ENCODE assay signal across 8 cellular contexts in genomic region chr16:11742536-11743307, GRCh38. TPM values are rescaled to one million over a fixed set of nuclear protein-coding genes. Genes with fewer than 3 reads are reported as not detected.
DNase-seq lines count a peak whose midpoint lies in the region; ATAC-seq and TF ChIP-seq lines count a peak whose summit lies in the region.

TSS of gene TXNDC11 (minus strand) at chr16:11742857. CDS start at chr16:11742730, 127 bp downstream.

- TF ChIP-seq CTCF in GM10248 (IDR thresholded peaks at IDR 0.05; ENCODE audit: control extremely low read depth, extremely low read depth, low read depth, missing control alignments) (no peak), glutamatergic neuron (IDR thresholded peaks at IDR 0.05; ENCODE audit: partially characterized antibody, unreplicated experiment) (no peak), osteocyte (IDR thresholded peaks at IDR 0.05) (no peak)

- CTCF ChIA-PET in GM10248 (lab: Yijun Ruan, JAX), result interaction anchor here (1.2 to 6.3 kb wide), 7 partner anchors 16 to 778 kb away, joined by 3 to 35 read pairs (median 4); partner anchors contain the start of gene ZC3H7A

- H3K36me3 ChIP-seq in thymus (ENCODE audit: control insufficient read depth, insufficient read depth), result peaks cover 7% of the 10 kb centered on the region

- no peaks in the 10 kb centered on the region for H3K9me3 ChIP-seq in thymus (ENCODE audit: control insufficient read depth)

- peak within 1 kb of the TSS; percentile 95 for H3K4me3 Mint-ChIP-seq in activated naive CD8-positive, alpha-beta T cell treated with anti-CD3 and anti-CD28 coated beads for 36 hours
- peak within 1 kb of the TSS; percentile 96 for H3K4me3 Mint-ChIP-seq in glutamatergic neuron (ENCODE audit: unreplicated experiment)
- peak within 1 kb of the TSS; percentile 95 for H3K4me3 Mint-ChIP-seq in osteocyte (ENCODE audit: unreplicated experiment)

- under 1% methylated on average over 96 of the region's 96 CpGs for WGBS in thymus

- no peaks in the 10 kb centered on the region for H3K27me3 ChIP-seq in thymus (ENCODE audit: control insufficient read depth, insufficient read depth)

- peak within 1 kb of the TSS; percentile 73 for H3K4me3 ChIP-seq in thymus (ENCODE audit: low read length)

- H3K27ac Mint-ChIP-seq in activated naive CD8-positive, alpha-beta T cell treated with anti-CD3 and anti-CD28 coated beads for 36 hours, result peak within 1 kb of the TSS; percentile 91
- H3K27ac Mint-ChIP-seq in glutamatergic neuron (ENCODE audit: unreplicated experiment) (peak within 1 kb of the TSS; percentile 80), osteocyte (ENCODE audit: unreplicated experiment) (peak within 1 kb of the TSS; percentile 97)

- H3K36me3 Mint-ChIP-seq in activated naive CD8-positive, alpha-beta T cell treated with anti-CD3 and anti-CD28 coated beads for 36 hours, result peaks cover 25% of the 10 kb centered on the region
- H3K36me3 Mint-ChIP-seq in glutamatergic neuron (ENCODE audit: unreplicated experiment), result no peaks in the 10 kb centered on the region
- peaks cover under 1% of the 10 kb centered on the region for H3K36me3 Mint-ChIP-seq in osteocyte (ENCODE audit: unreplicated experiment)

- ATAC-seq in HG02623 (IDR thresholded peaks at IDR 0.05; ENCODE audit: unreplicated experiment), result peak; percentile 83

- no peaks in the 10 kb centered on the region for H3K9me3 Mint-ChIP-seq in activated naive CD8-positive, alpha-beta T cell treated with anti-CD3 and anti-CD28 coated beads for 36 hours
- H3K9me3 Mint-ChIP-seq in glutamatergic neuron (ENCODE audit: unreplicated experiment) (peaks cover 4% of the 10 kb centered on the region), osteocyte (ENCODE audit: unreplicated experiment) (no peaks in the 10 kb centered on the region)

- peak; percentile 97 for DNase-seq in GM10248 (ENCODE audit: extremely low spot score)
- DNase-seq in NCI-H1105 (lab: John Stamatoyannopoulos, UW), result peak; percentile 93
- DNase-seq in SKM-1 treated with dmso at 0.1 percent for 144 hours (lab: John Stamatoyannopoulos, UW; ENCODE audit: unreplicated experiment), result peak; percentile 93
- peak; percentile 100 for DNase-seq in activated naive CD8-positive, alpha-beta T cell treated with anti-CD3 and anti-CD28 coated beads for 36 hours
- DNase-seq in glutamatergic neuron, result peak; percentile 99
- peak; percentile 99 for DNase-seq in osteocyte (ENCODE audit: extremely low spot score, unreplicated experiment)

- no peaks in the 10 kb centered on the region for H3K27me3 Mint-ChIP-seq in activated naive CD8-positive, alpha-beta T cell treated with anti-CD3 and anti-CD28 coated beads for 36 hours
- peaks cover 3% of the 10 kb centered on the region for H3K27me3 Mint-ChIP-seq in glutamatergic neuron (ENCODE audit: unreplicated experiment)
- no peaks in the 10 kb centered on the region for H3K27me3 Mint-ChIP-seq in osteocyte (ENCODE audit: unreplicated experiment)

- peaks cover 49% of the 10 kb centered on the region for H3K4me1 Mint-ChIP-seq in activated naive CD8-positive, alpha-beta T cell treated with anti-CD3 and anti-CD28 coated beads for 36 hours
- H3K4me1 Mint-ChIP-seq in glutamatergic neuron (ENCODE audit: low read depth, unreplicated experiment) (peaks cover 31% of the 10 kb centered on the region), osteocyte (ENCODE audit: unreplicated experiment) (peaks cover 50% of the 10 kb centered on the region)

- peaks cover 20% of the 10 kb centered on the region for H3K4me1 ChIP-seq in thymus (ENCODE audit: control insufficient read depth, insufficient read depth, low read length)

- peak within 1 kb of the TSS; percentile 96 for H3K27ac ChIP-seq in thymus (ENCODE audit: low read depth)

- POLR2A ChIA-PET in GM10248 (lab: Yijun Ruan, JAX), result interaction anchor here (0.6 to 2.1 kb wide), 17 partner anchors 9 to 1043 kb away, joined by 3 to 17 read pairs (median 3); partner anchors contain the start of genes SOCS1 and ZC3H7A

RNA-seq across cellular contexts. Expression of gene TXNDC11, which starts in this region (rescaled TPM):
- total RNA-seq in activated naive CD8-positive, alpha-beta T cell treated with anti-CD3 and anti-CD28 coated beads for 36 hours, result 10 to 100 TPM; 24.5 to 27.3 TPM
- total RNA-seq in glutamatergic neuron (ENCODE audit: unreplicated experiment), result 18.4 TPM
- 31.9 and 32.3 TPM in 2 replicates for total RNA-seq in osteocyte
- 46.4 TPM for polyA plus RNA-seq in thymus

Comparison
In these comparisons a context has a peak if more than half of its experiments do, and no peak if none do; other contexts are left out.
1. Peak in every context shown above with its lines: DNase-seq, ATAC-seq, H3K4me3 ChIP-seq and H3K27ac ChIP-seq.